ENCODE assay signal across 13 cellular contexts in the genomic region with DNA sequence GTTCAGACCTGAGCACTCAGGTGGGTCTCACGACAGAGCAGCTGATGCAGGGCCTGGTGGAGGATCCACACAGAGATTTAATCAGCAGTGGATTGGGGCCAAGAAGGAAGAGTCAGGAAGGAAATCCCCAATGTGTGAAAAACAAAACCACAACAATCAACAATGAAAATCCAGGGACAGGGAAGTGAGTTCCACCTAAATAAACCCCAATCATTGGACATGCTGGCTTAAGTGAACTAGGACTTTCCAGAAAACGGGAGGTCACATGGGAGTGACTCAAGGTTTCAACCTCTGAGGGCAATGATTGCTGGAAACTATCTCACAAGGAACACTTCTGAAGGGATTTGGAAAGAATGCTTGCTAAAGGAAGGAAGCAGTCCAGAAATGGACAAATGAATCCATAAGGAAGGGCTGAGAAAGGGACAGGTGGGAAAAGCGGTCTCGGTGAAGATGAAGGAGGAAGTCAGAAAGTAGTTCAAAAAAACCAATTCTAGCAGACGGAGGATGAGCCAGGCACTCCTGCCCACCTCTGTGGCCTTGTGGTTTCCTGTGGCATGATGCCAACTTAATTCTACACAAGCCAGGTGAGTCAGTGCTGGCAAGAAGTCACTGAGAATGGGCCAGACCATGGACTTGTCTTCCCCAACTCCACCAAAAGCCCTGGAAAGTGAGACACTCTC. TPM values are rescaled to one million over a fixed set of nuclear protein-coding genes. Genes with fewer than 3 reads are reported as not detected.
DNase-seq lines count a peak whose midpoint lies in the region; ATAC-seq and TF ChIP-seq lines count a peak whose summit lies in the region.
"Had no signal": no experiment of that assay in that cellular context is flagged by ENCODE, and none has a peak within 500 bp of the region (broad histone marks: within the 10 kb centered on the region; RNA-seq: fewer than 3 reads in every experiment).

No MANE protein-coding gene starts in this region.

- CTCF ChIA-PET in T-cell (lab: Charles Lee), result no interaction called here

- H3K27ac Mint-ChIP-seq in T-cell, result no peak overlapping the region

- no peak overlapping the region for H3K4me3 ChIP-seq in colonic mucosa
- no peak overlapping the region for H3K4me3 ChIP-seq in prostate gland
- H3K4me3 ChIP-seq in aorta (ENCODE audit: low read length in 2 of 2), result no peak overlapping the region
- H3K4me3 ChIP-seq: coronary artery had no signal

- no peaks in the 10 kb centered on the region for H3K4me1 ChIP-seq in colonic mucosa
- H3K4me1 ChIP-seq in prostate gland (replicated peaks), result no peaks in the 10 kb centered on the region
- no peaks in the 10 kb centered on the region for H3K4me1 ChIP-seq in aorta (ENCODE audit: control insufficient read depth in 1 of 2, insufficient read depth in 2 of 2, low read length in 2 of 2)

- intact Hi-C loops in colonic mucosa (cut with DNase I) (no loop called here), prostate gland (cut with DNase I) (loop anchor here (10.0 kb wide), 1 partner anchor 155 kb away; a partner anchor contains a TSS), aorta (cut with DNase I) (no loop called here)

- no peak overlapping the region for H3K9ac ChIP-seq in colonic mucosa (ENCODE audit: low read depth in 2 of 2, low read length in 2 of 2)

- TF ChIP-seq POLR2A in prostate gland (IDR thresholded peaks at IDR 0.05), result no peak

- POLR2A ChIA-PET in T-cell (lab: Charles Lee), result no interaction called here

- H3K4me1 Mint-ChIP-seq in T-cell, result peaks cover 13 to 19% (median 19%) of the 10 kb centered on the region in 3 donors

- peak; percentile 47 for DNase-seq in DMS53 (lab: John Stamatoyannopoulos, UW)
- no peak for DNase-seq in DMS53 treated with DMSO at 0.1 percent for 48 hours (lab: John Stamatoyannopoulos, UW; ENCODE audit: unreplicated experiment)
- DNase-seq in T-cell, result peak in 19 of 34 experiments; percentile 2 to 25 (median 7)
- no peak for DNase-seq in colonic mucosa
- peak; percentile 20 for DNase-seq in stimulated activated CD4-positive, alpha-beta T cell treated with anti-CD3 and anti-CD28 coated beads, Interleukin-4, amount 100 ng/mL, for 1 hour
- no peak for DNase-seq in prostate gland (ENCODE audit: low spot score)
- DNase-seq in DMS153 treated with DMSO at 0.1 percent for 48 hours (lab: John Stamatoyannopoulos, UW; ENCODE audit: unreplicated experiment), result no peak
- no peak for DNase-seq in aorta
- DNase-seq: Karpas-422, NCI-H774 had no signal

- peaks cover 25 to 28% of the 10 kb centered on the region in 2 donors for H3K27me3 Mint-ChIP-seq in T-cell

- no peaks in the 10 kb centered on the region for H3K27me3 ChIP-seq in colonic mucosa
- no peaks in the 10 kb centered on the region for H3K27me3 ChIP-seq in prostate gland (replicated peaks; ENCODE audit: insufficient read depth)
- no peaks in the 10 kb centered on the region for H3K27me3 ChIP-seq in aorta (ENCODE audit: control insufficient read depth in 1 of 2, insufficient read depth in 2 of 2, low read length in 1 of 2)
- H3K27me3 ChIP-seq: neutrophil had no signal

- ATAC-seq in T-cell (replicated peaks in 1 of 4) (peak; percentile 54 to 77 (median 66)), aorta (ENCODE audit: low FRiP score) (no peak)

- H3K4me3 Mint-ChIP-seq in T-cell, result peak overlapping the region in 1 of 3 donors; percentile 29

- H3K36me3 Mint-ChIP-seq in T-cell, result no peaks in the 10 kb centered on the region

- H3K36me3 ChIP-seq in colonic mucosa (no peaks in the 10 kb centered on the region), prostate gland (no peaks in the 10 kb centered on the region), aorta (ENCODE audit: control insufficient read depth in 1 of 2, insufficient read depth in 2 of 2, low read length in 1 of 2) (no peaks in the 10 kb centered on the region)
- H3K36me3 ChIP-seq: neutrophil had no signal

- TF ChIP-seq CTCF in colonic mucosa (IDR thresholded peaks at IDR 0.05) (no peak), prostate gland (IDR thresholded peaks at IDR 0.05) (no peak)

- H3K27ac ChIP-seq in colonic mucosa (peak overlapping the region; percentile 11), prostate gland (no peak overlapping the region), aorta (ENCODE audit: low read depth in 1 of 2, low read length in 2 of 2) (no peak overlapping the region)
- H3K27ac ChIP-seq: 22Rv1, coronary artery, neutrophil had no signal

- 70% methylated on average over 5 of the region's 5 CpGs for WGBS in prostate gland
- 79 to 81% methylated on average over 5 of the region's 5 CpGs for WGBS in aorta, 2 donors

- no peaks in the 10 kb centered on the region for H3K9me3 ChIP-seq in colonic mucosa
- no peaks in the 10 kb centered on the region for H3K9me3 ChIP-seq in prostate gland
- no peaks in the 10 kb centered on the region for H3K9me3 ChIP-seq in aorta (ENCODE audit: control insufficient read depth, low read length)
- H3K9me3 ChIP-seq: neutrophil had no signal

- H3K9me3 Mint-ChIP-seq in T-cell, result no peaks in the 10 kb centered on the region

RNA-seq across cellular contexts. Expression of a gene that starts 15.4 kb away (rescaled TPM):
- total RNA-seq in T-cell (under 1 TPM in 2 of 5 donors, not detected in 3; 0.06 to 0.12 TPM), colonic mucosa (10 to 100 TPM; 18.4 to 44.4 TPM), prostate gland (1 to 10 TPM; 1.2 to 2.5 TPM), aorta (not detected)
- 1 to 10 TPM in 1 of 2 donors, under 1 TPM in 1; 0.03 to 5.0 TPM for polyA plus RNA-seq in aorta

Comparison
In these comparisons a context has a peak if more than half of its experiments do, and no peak if none do; other contexts are left out.
1. DNase-seq: peak in DMS53 (single experiment), T-cell (19 of 34) and stimulated activated CD4-positive, alpha-beta T cell treated with anti-CD3 and anti-CD28 coated beads, Interleukin-4, amount 100 ng/mL, for 1 hour (single experiment); none in DMS53 treated with DMSO at 0.1 percent for 48 hours (single experiment), colonic mucosa (single experiment), prostate gland (single experiment), DMS153 treated with DMSO at 0.1 percent for 48 hours (single experiment) and aorta (0 of 2).
2. RNA of a gene that starts 15.4 kb away (total RNA-seq): 18.4 to 44.4 TPM in colonic mucosa; 1.2 to 2.5 TPM in prostate gland, 0.06 to 0.12 TPM in T-cell and not detected in aorta; every median in the first group is over 4 times any median in the second.